In genomic region chr9:109323771-109324170, GRCh38 we compare ENCODE assay signal across 15 cellular contexts.
"Had no signal": no experiment of that assay in that cellular context is flagged by ENCODE, and none has a peak within 500 bp of the region (broad histone marks: within the 10 kb centered on the region; RNA-seq: fewer than 3 reads in every experiment).

No MANE protein-coding gene starts in this region.

- H3K4me3 ChIP-seq: SJCRH30 had no signal

- H3K4me1 ChIP-seq: SJCRH30 had no signal

- H3K9me3 ChIP-seq: SJCRH30 had no signal

- DNase-seq: IMR-90, Karpas-422, KG1, MM.1S, NCI-H1092 treated with DMSO at 0.1 percent for 48 hours, NCI-H1436, NCI-H187 treated with DMSO at 0.1 percent for 48 hours, NCI-H2029 treated with DMSO at 0.1 percent for 48 hours, NCI-H2171 treated with DMSO at 0.1 percent for 48 hours, NCI-H524, NCI-H526 treated with DMSO at 0.1 percent for 48 hours, NCI-H774, PC-3, SHP77 treated with DMSO at 0.1 percent for 48 hours, SJCRH30 had no signal

- H3K27ac ChIP-seq: SJCRH30 had no signal

- H3K36me3 ChIP-seq: SJCRH30 had no signal
